In the genomic region with DNA sequence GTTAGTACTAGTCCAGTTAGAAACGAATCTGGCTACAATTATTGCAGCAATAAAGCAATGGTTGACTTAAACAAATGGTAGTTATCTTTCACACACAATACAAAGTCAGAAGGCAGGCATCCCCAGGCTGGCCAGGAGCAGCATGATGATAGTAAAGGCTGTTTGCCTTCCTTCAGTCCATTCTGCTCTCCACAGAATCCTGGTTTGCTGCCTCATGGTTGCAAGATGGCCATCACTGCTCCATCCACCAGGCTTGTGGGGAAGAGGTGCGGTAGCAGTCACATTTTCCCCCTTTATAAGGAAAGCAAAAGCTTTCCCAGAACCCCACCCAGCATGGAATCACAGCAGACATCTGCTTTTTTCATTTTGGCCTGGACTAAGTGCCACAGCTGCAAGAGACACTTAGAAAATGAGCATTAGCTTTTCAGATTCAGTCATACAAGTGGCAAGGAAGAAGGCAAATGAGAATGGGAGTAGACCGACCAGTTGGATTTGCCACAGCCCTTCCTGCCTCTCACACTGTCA, we compare ENCODE assay signal across 12 cellular contexts.
A peak's percentile ranks its signal among the peaks of the same experiment; 100 is the strongest.
DNase-seq lines count a peak whose midpoint lies in the region; ATAC-seq, FAIRE-seq and TF ChIP-seq lines count a peak whose summit lies in the region.
"Had no signal": no experiment of that assay in that cellular context is flagged by ENCODE, and none has a peak within 500 bp of the region (broad histone marks: within the 10 kb centered on the region; RNA-seq: fewer than 3 reads in every experiment).

No MANE protein-coding gene starts in this region.

- DNase-seq in astrocyte (ENCODE audit: low read depth) (no peak), stomach (no peak), occipital lobe (lab: John Stamatoyannopoulos, UW) (no peak), RPMI8226 (no peak)
- DNase-seq: activated CD8-positive, alpha-beta memory T cell treated with anti-CD3 and anti-CD28 coated beads, Interleukin-2, amount 50 U/mL, for 48 hours; COR-L47 had no signal

- H3K36me3 ChIP-seq in Loucy (ENCODE audit: insufficient read depth, low read length) (peaks cover 6% of the 10 kb centered on the region; the same call in 1 of the 2 replicates), astrocyte (ENCODE audit: insufficient read depth, low read length) (peaks cover 3% of the 10 kb centered on the region), liver (ENCODE audit: control insufficient read depth in 4 of 4, insufficient read depth in 3 of 4, low read depth in 1 of 4, low read length in 3 of 4) (peaks cover 0 to 6% (median 1%) of the 10 kb centered on the region in 4 donors), stomach (peaks cover 0 to 13% (median 11%) of the 10 kb centered on the region in 4 donors)

- no peaks in the 10 kb centered on the region for H3K9me2 ChIP-seq in Loucy (replicated peaks; ENCODE audit: low read depth, low read length)

- peaks cover 33% of the 10 kb centered on the region for H3K4me1 ChIP-seq in Loucy (ENCODE audit: insufficient read depth, low read length, poor library complexity, severe bottlenecking)
- peaks cover 23% of the 10 kb centered on the region for H3K4me1 ChIP-seq in astrocyte (ENCODE audit: insufficient read depth, low read length)
- H3K4me1 ChIP-seq in liver (ENCODE audit: control insufficient read depth in 4 of 4, insufficient read depth in 4 of 4, low read length in 3 of 4), result peaks cover 10 to 28% (median 15%) of the 10 kb centered on the region in 4 donors
- peaks cover 19 to 41% (median 28%) of the 10 kb centered on the region in 4 donors for H3K4me1 ChIP-seq in stomach

- FAIRE-seq in astrocyte (lab: Jason Lieb, UNC), result no peak
- FAIRE-seq: H1, islet of Langerhans had no signal

- no peaks in the 10 kb centered on the region for H3K9me3 ChIP-seq in Loucy (ENCODE audit: insufficient read depth, low read depth, low read length)
- no peaks in the 10 kb centered on the region for H3K9me3 ChIP-seq in astrocyte (ENCODE audit: insufficient read depth, low read depth, low read length)
- no peaks in the 10 kb centered on the region for H3K9me3 ChIP-seq in liver (ENCODE audit: control insufficient read depth in 4 of 4, low read length in 3 of 4)
- no peaks in the 10 kb centered on the region for H3K9me3 ChIP-seq in stomach

- H3K4me3 Mint-ChIP-seq in astrocyte (ENCODE audit: unreplicated experiment), result no peak overlapping the region

- TF ChIP-seq EP300 in stomach (IDR thresholded peaks at IDR 0.05), result no peak

- H3K9me3 Mint-ChIP-seq in astrocyte (ENCODE audit: unreplicated experiment), result no peaks in the 10 kb centered on the region

- intact Hi-C loops in stomach (cut with DNase I; ENCODE audit: low total_unique reads), result no loop called here

- peaks cover 10% of the 10 kb centered on the region for H3K36me3 Mint-ChIP-seq in astrocyte (ENCODE audit: low read depth, unreplicated experiment)

- ATAC-seq in GM21529 (IDR thresholded peaks at IDR 0.05; ENCODE audit: unreplicated experiment) (no peak), GM18870 (IDR thresholded peaks at IDR 0.05; ENCODE audit: unreplicated experiment) (no peak)

- peaks cover 49% of the 10 kb centered on the region for H3K4me1 Mint-ChIP-seq in astrocyte (ENCODE audit: low read depth, unreplicated experiment)

- H3K79me2 ChIP-seq in Loucy (ENCODE audit: insufficient read depth, low read length) (no peaks in the 10 kb centered on the region), astrocyte (ENCODE audit: insufficient read depth, low read length) (no peaks in the 10 kb centered on the region)

- H4K20me1 ChIP-seq in Loucy (ENCODE audit: insufficient read depth, low read length, poor library complexity, severe bottlenecking) (no peaks in the 10 kb centered on the region), astrocyte (ENCODE audit: insufficient read depth, low read length) (no peaks in the 10 kb centered on the region)

- H3K4me3 ChIP-seq in Loucy (ENCODE audit: low read length, poor library complexity, severe bottlenecking), result no peak overlapping the region
- H3K4me3 ChIP-seq in astrocyte (ENCODE audit: insufficient read depth, low read depth, low read length), result no peak overlapping the region
- H3K4me3 ChIP-seq in liver (ENCODE audit: low read depth in 1 of 3, low read length in 3 of 3), result peak overlapping the region in 1 of 3 donors; percentile 1
- H3K4me3 ChIP-seq in stomach, result no peak overlapping the region

- WGBS in liver, result 70% methylated on average over 3 of the region's 3 CpGs
- WGBS in stomach, 5 donors, result 66 to 80% (median 69%) methylated on average over 3 of the region's 3 CpGs

- no peak for TF ChIP-seq CTCF in Loucy (conservative IDR thresholded peaks at IDR 0.05; ENCODE audit: low read length)
- no peak for TF ChIP-seq CTCF in astrocyte (IDR thresholded peaks at IDR 0.05; ENCODE audit: insufficient read depth, low read depth, low read length)
- TF ChIP-seq CTCF in liver (IDR thresholded peaks at IDR 0.05; ENCODE audit: low read depth, low read length, missing input control), result no peak
- no peak for TF ChIP-seq CTCF in stomach (IDR thresholded peaks at IDR 0.05)

- peak overlapping the region; percentile 53 for H3K4me2 ChIP-seq in Loucy (ENCODE audit: low read depth, low read length, poor library complexity, severe bottlenecking)
- H3K4me2 ChIP-seq in astrocyte (ENCODE audit: low read length), result no peak overlapping the region

- H3K27me3 ChIP-seq in Loucy (ENCODE audit: insufficient read depth, low read length, poor library complexity, severe bottlenecking) (no peaks in the 10 kb centered on the region), astrocyte (ENCODE audit: insufficient read depth, low read length) (no peaks in the 10 kb centered on the region), liver (ENCODE audit: control insufficient read depth in 4 of 4, insufficient read depth in 4 of 4, low read length in 3 of 4) (no peaks in the 10 kb centered on the region), stomach (no peaks in the 10 kb centered on the region)

- no peak for TF ChIP-seq POLR2A in stomach (IDR thresholded peaks at IDR 0.05)

- H3F3A ChIP-seq in Loucy (ENCODE audit: low read depth), result no peaks in the 10 kb centered on the region

- no peak for TF ChIP-seq RAD21 in liver (IDR thresholded peaks at IDR 0.05)

- H3K27ac ChIP-seq in astrocyte (ENCODE audit: low read depth, low read length), result no peak overlapping the region
- H3K27ac ChIP-seq in liver (ENCODE audit: low read depth in 1 of 2, low read length in 2 of 2), result peak overlapping the region; percentile 84 to 85
- H3K27ac ChIP-seq in stomach, result peak overlapping the region; percentile 12 to 80 (median 73)

- H2AFZ ChIP-seq in Loucy (ENCODE audit: low read length) (peak overlapping the region; percentile 22; the same call in 1 of the 2 replicates), astrocyte (ENCODE audit: low read depth, low read length) (no peak overlapping the region)

- no peaks in the 10 kb centered on the region for H3K27me3 Mint-ChIP-seq in astrocyte (ENCODE audit: low read depth, unreplicated experiment)

- no peak overlapping the region for H3K9ac ChIP-seq in Loucy (ENCODE audit: low read depth, low read length, poor library complexity, severe bottlenecking)
- H3K9ac ChIP-seq in astrocyte (ENCODE audit: low read length), result no peak overlapping the region
- no peak overlapping the region for H3K9ac ChIP-seq in liver (ENCODE audit: low read depth in 1 of 2, low read length in 2 of 2)

- H3K27ac Mint-ChIP-seq in astrocyte (ENCODE audit: unreplicated experiment), result peak overlapping the region; percentile 9

TF ChIP-seq in liver, 16 proteins besides CTCF, POLR2A, EP300 and RAD21:
- no peak for TF ChIP-seq NR2F2 (IDR thresholded peaks at IDR 0.05)
- TF ChIP-seq, protein P1, sequence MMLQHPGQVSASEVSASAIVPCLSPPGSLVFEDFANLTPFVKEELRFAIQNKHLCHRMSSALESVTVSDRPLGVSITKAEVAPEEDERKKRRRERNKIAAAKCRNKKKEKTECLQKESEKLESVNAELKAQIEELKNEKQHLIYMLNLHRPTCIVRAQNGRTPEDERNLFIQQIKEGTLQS (IDR thresholded peaks at IDR 0.05), result no peak
- TF ChIP-seq RXRA (IDR thresholded peaks at IDR 0.05), result no peak
- no peak for TF ChIP-seq HNF4G (IDR thresholded peaks at IDR 0.05)
TF ChIP-seq in liver: peak in this region for 0.
